In genomic region chr14:34018564-34019244, GRCh38 we compare ENCODE assay signal across 8 cellular contexts.
A peak's percentile ranks its signal among the peaks of the same experiment; 100 is the strongest.
DNase-seq lines count a peak whose midpoint lies in the region; ATAC-seq lines count a peak whose summit lies in the region.

No MANE protein-coding gene starts in this region.

- H3K9me3 Mint-ChIP-seq in naive B cell: no peaks in the 10 kb centered on the region

- H3K27me3 Mint-ChIP-seq in naive B cell: no peaks in the 10 kb centered on the region

- peak overlapping the region; percentile 12 to 95 (median 79) for H3K27ac Mint-ChIP-seq in naive B cell

- DNase-seq in activated naive CD4-positive, alpha-beta T cell treated with anti-CD3 and anti-CD28 coated beads, Interleukin-2, amount 50 U/mL, for 16 hours: peak; percentile 12
- DNase-seq in naive B cell: peak; percentile 10
- no peak for DNase-seq in NCI-H510A treated with DMSO at 0.1 percent for 48 hours (lab: John Stamatoyannopoulos, UW)
- DNase-seq in D341Med (ENCODE audit: low spot score): no peak

- ATAC-seq in GM18907 (IDR thresholded peaks at IDR 0.05; ENCODE audit: unreplicated experiment) (peak; percentile 84), HG03135 (IDR thresholded peaks at IDR 0.05; ENCODE audit: unreplicated experiment) (peak; percentile 77), naive B cell (ENCODE audit: low read depth in 2 of 2) (peak; percentile 38 to 53), GM18870 (IDR thresholded peaks at IDR 0.05; ENCODE audit: unreplicated experiment) (no peak), GM18519 (IDR thresholded peaks at IDR 0.05; ENCODE audit: low FRiP score, unreplicated experiment) (no peak)

- H3K36me3 Mint-ChIP-seq in naive B cell: no peaks in the 10 kb centered on the region

- H3K4me3 Mint-ChIP-seq in naive B cell: peak overlapping the region; percentile 43 to 92 (median 84)

- peaks cover 3 to 6% (median 3%) of the 10 kb centered on the region in 3 donors for H3K4me1 Mint-ChIP-seq in naive B cell

Comparison
In these comparisons a context has a peak if more than half of its experiments do, and no peak if none do; other contexts are left out.
1. ATAC-seq: peak in GM18907 (single experiment), HG03135 (single experiment) and naive B cell (2 of 2); none in GM18870 (single experiment) and GM18519 (single experiment).
2. DNase-seq: peak in activated naive CD4-positive, alpha-beta T cell treated with anti-CD3 and anti-CD28 coated beads, Interleukin-2, amount 50 U/mL, for 16 hours (single experiment) and naive B cell (single experiment); none in NCI-H510A treated with DMSO at 0.1 percent for 48 hours (single experiment) and D341Med (single experiment).